Comparison of ENCODE assay signal across 8 cellular contexts in the genomic region with DNA sequence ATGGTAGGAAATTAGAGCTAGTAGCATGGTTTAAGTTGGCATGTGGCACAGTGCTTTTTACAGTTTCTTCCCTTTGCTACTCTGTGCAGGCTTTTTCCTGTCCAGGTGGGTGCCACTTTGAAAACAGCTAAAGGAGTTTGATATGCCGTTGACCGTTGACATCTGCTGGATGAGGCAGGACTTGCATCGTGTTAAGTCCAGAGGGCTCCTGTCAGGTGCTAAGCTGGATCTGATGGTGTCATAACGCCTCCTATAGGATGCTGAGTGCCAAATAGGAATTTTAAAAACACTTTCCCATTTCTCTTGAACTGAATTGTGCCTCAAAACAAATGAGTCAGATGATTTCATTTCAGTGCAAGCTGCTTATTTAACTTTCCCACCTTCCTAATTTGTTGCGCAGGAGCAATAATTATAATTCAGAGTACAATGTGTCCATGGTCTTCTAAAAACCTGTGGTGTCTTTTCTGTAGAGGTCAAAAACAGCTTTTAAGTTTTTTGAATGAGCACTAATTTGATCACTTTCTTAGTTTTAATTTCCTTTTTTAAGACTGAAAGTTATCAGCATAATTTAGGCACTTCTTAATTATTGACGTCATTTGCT.
A peak's percentile ranks its signal among the peaks of the same experiment; 100 is the strongest.
DNase-seq lines count a peak whose midpoint lies in the region; ATAC-seq and TF ChIP-seq lines count a peak whose summit lies in the region.

No MANE protein-coding gene starts in this region.

- H3K36me3 ChIP-seq in SJSA1 (no peaks in the 10 kb centered on the region), suprapubic skin (no peaks in the 10 kb centered on the region)

- no peaks in the 10 kb centered on the region for H3K4me1 ChIP-seq in SJSA1 (replicated peaks)
- H3K4me1 ChIP-seq in suprapubic skin: peaks cover 7% of the 10 kb centered on the region

- intact Hi-C loops in dorsolateral prefrontal cortex (cut with DNase I): loop anchor here (5.0 to 10.0 kb wide), 4 partner anchors 235 to 510 kb away; a partner anchor contains a TSS

- TF ChIP-seq POLR2A in suprapubic skin (IDR thresholded peaks at IDR 0.05): no peak

- H3K9me3 ChIP-seq in SJSA1 (replicated peaks) (no peaks in the 10 kb centered on the region), suprapubic skin (no peaks in the 10 kb centered on the region)

- DNase-seq in stimulated activated CD4-positive, alpha-beta T cell treated with anti-CD3 and anti-CD28 coated beads, Interleukin-12 subunit alpha, Interleukin-12 subunit beta, amount 100 ng/mL, for 48 hours (ENCODE audit: low read depth in 2 of 3, low spot score in 1 of 3): peak in 2 of 3 donors; percentile 2 to 5
- DNase-seq in stimulated activated CD4-positive, alpha-beta T cell treated with anti-CD3 and anti-CD28 coated beads, Interleukin-12 subunit alpha, Interleukin-12 subunit beta, amount 100 ng/mL, for 4 hours: no peak
- DNase-seq in NCI-H1092 treated with DMSO at 0.1 percent for 48 hours (lab: John Stamatoyannopoulos, UW) (peak; percentile 88), SJSA1 (ENCODE audit: low read depth in 1 of 2, low spot score in 2 of 2) (peak; percentile 41 to 73), dorsolateral prefrontal cortex (peak in 1 of 10 donors; percentile 33), medulla oblongata (ENCODE audit: extremely low spot score) (peak; percentile 72), suprapubic skin (ENCODE audit: low spot score in 2 of 2) (no peak)

- 20% methylated on average over 6 of the region's 6 CpGs for WGBS in suprapubic skin

- H3K4me3 ChIP-seq in SJSA1 (no peak overlapping the region), dorsolateral prefrontal cortex (no peak overlapping the region), suprapubic skin (no peak overlapping the region)

- TF ChIP-seq EP300 in suprapubic skin (IDR thresholded peaks at IDR 0.05): no peak

- TF ChIP-seq CTCF in dorsolateral prefrontal cortex (IDR thresholded peaks at IDR 0.05 in 54 of 56, conservative IDR thresholded peaks at IDR 0.05 in 2 of 56; ENCODE audit: low read depth in 1 of 56, partially characterized antibody in 56 of 56) (peak in 54 of 56 donors; percentile 29 to 79 (median 56)), suprapubic skin (IDR thresholded peaks at IDR 0.05) (peak in 1 of 2 donors; percentile 31)

- ATAC-seq in HG02642 (IDR thresholded peaks at IDR 0.05; ENCODE audit: poor library complexity, unreplicated experiment): peak; percentile 71

- H3K27ac ChIP-seq in SJSA1 (no peak overlapping the region), dorsolateral prefrontal cortex (no peak overlapping the region), suprapubic skin (no peak overlapping the region)

- H3K27me3 ChIP-seq in SJSA1 (replicated peaks): peaks cover 9% of the 10 kb centered on the region; the same call in 1 of the 2 replicates
- peaks cover 0 to 6% (median 0%) of the 10 kb centered on the region in 45 donors for H3K27me3 ChIP-seq in dorsolateral prefrontal cortex
- peaks cover 5% of the 10 kb centered on the region for H3K27me3 ChIP-seq in suprapubic skin

Comparison
In these comparisons a context has a peak if more than half of its experiments do, and no peak if none do; other contexts are left out.
1. DNase-seq: peak in stimulated activated CD4-positive, alpha-beta T cell treated with anti-CD3 and anti-CD28 coated beads, Interleukin-12 subunit alpha, Interleukin-12 subunit beta, amount 100 ng/mL, for 48 hours (2 of 3), NCI-H1092 treated with DMSO at 0.1 percent for 48 hours (single experiment), SJSA1 (2 of 2) and medulla oblongata (single experiment); none in stimulated activated CD4-positive, alpha-beta T cell treated with anti-CD3 and anti-CD28 coated beads, Interleukin-12 subunit alpha, Interleukin-12 subunit beta, amount 100 ng/mL, for 4 hours (single experiment) and suprapubic skin (0 of 2).